In genomic region chr15:66619152-66619903, GRCh38 we compare ENCODE assay signal across 8 cellular contexts. TPM values are rescaled to one million over a fixed set of nuclear protein-coding genes. Genes with fewer than 3 reads are reported as not detected.
DNase-seq lines count a peak whose midpoint lies in the region; ATAC-seq and TF ChIP-seq lines count a peak whose summit lies in the region.

No MANE protein-coding gene starts in this region.

- H3K4me3 ChIP-seq in A673 (ENCODE audit: low read depth, low read length, poor library complexity, severe bottlenecking) = no peak overlapping the region
- H3K4me3 ChIP-seq in naive thymus-derived CD4-positive, alpha-beta T cell (ENCODE audit: low read length) = no peak overlapping the region
- no peak overlapping the region for H3K4me3 ChIP-seq in tibial artery

- POLR2A ChIA-PET in A673 (lab: Charles Lee; ENCODE audit: low non-redundant PET) = interaction anchor here (0.6 kb wide), 1 partner anchor 88 kb away, joined by 4 read pairs; no protein-coding TSS in a partner anchor
- POLR2A ChIA-PET in naive thymus-derived CD4-positive, alpha-beta T cell (lab: Charles Lee) = interaction anchor here (0.8 kb wide), 1 partner anchor 73 kb away, joined by 3 read pairs; no protein-coding TSS in a partner anchor

- no TSS peak for BruUV-seq in A673 (replicated peaks; lab: Mats Ljungman, UMichigan)

- H3K27me3 ChIP-seq in A673 (replicated peaks; ENCODE audit: insufficient read depth, low read depth, low read length, poor library complexity) (no peaks in the 10 kb centered on the region), tibial artery (no peaks in the 10 kb centered on the region)
- H3K27me3 ChIP-seq in naive thymus-derived CD4-positive, alpha-beta T cell (ENCODE audit: control insufficient read depth in 2 of 2, insufficient read depth in 2 of 2, low read length in 2 of 2) = peaks cover 0 to 15% of the 10 kb centered on the region in 2 donors

- peaks cover 23 to 33% (median 32%) of the 10 kb centered on the region in 5 donors for H3K27me3 Mint-ChIP-seq in naive thymus-derived CD4-positive, alpha-beta T cell
- H3K27me3 Mint-ChIP-seq in stimulated activated memory B cell treated with anti-CD40 and anti-IgM and Interleukin-4, amounts not matched to agents 10 μg/mL and 1 μg/mL and 100 μg/mL, for 72 hours = peaks cover 37% of the 10 kb centered on the region

- H3K27ac ChIP-seq in A673 (ENCODE audit: low read depth, low read length, poor library complexity, severe bottlenecking) (no peak overlapping the region), tibial artery (peak overlapping the region; percentile 80)
- no peak overlapping the region for H3K27ac ChIP-seq in naive thymus-derived CD4-positive, alpha-beta T cell (ENCODE audit: low read depth, low read length)

- peaks cover 31% of the 10 kb centered on the region for H3K4me1 ChIP-seq in A673 (ENCODE audit: insufficient read depth, low read length, poor library complexity, severe bottlenecking)
- no peaks in the 10 kb centered on the region for H3K4me1 ChIP-seq in naive thymus-derived CD4-positive, alpha-beta T cell (ENCODE audit: control insufficient read depth in 2 of 2, insufficient read depth in 2 of 2, low read length in 2 of 2)
- H3K4me1 ChIP-seq in tibial artery = peaks cover 0 to 65% (median 51%) of the 10 kb centered on the region in 4 donors

- H3K4me1 Mint-ChIP-seq in naive thymus-derived CD4-positive, alpha-beta T cell = peaks cover 0 to 21% (median 5%) of the 10 kb centered on the region in 7 donors
- H3K4me1 Mint-ChIP-seq in stimulated activated memory B cell treated with anti-CD40 and anti-IgM and Interleukin-4, amounts not matched to agents 10 μg/mL and 1 μg/mL and 100 μg/mL, for 72 hours = peaks cover 34% of the 10 kb centered on the region

- H3K36me3 Mint-ChIP-seq in naive thymus-derived CD4-positive, alpha-beta T cell = peaks cover 0 to 5% (median 0%) of the 10 kb centered on the region in 5 donors
- no peaks in the 10 kb centered on the region for H3K36me3 Mint-ChIP-seq in stimulated activated memory B cell treated with anti-CD40 and anti-IgM and Interleukin-4, amounts not matched to agents 10 μg/mL and 1 μg/mL and 100 μg/mL, for 72 hours

- H3K36me3 ChIP-seq in A673 (ENCODE audit: insufficient read depth, low read length, poor library complexity, severe bottlenecking) (no peaks in the 10 kb centered on the region), tibial artery (no peaks in the 10 kb centered on the region)
- H3K36me3 ChIP-seq in naive thymus-derived CD4-positive, alpha-beta T cell (ENCODE audit: control insufficient read depth in 2 of 3, insufficient read depth in 3 of 3, low read length in 3 of 3) = no peaks in the 10 kb centered on the region

- intact Hi-C loops in A673 (cut with micrococcal nuclease; ENCODE audit: unreplicated experiment) = loop anchor here (1.0 to 5.0 kb wide), 3 partner anchors 83 to 233 kb away; partner anchors contain the start of gene SMAD6
- intact Hi-C loops in naive thymus-derived CD4-positive, alpha-beta T cell (cut with micrococcal nuclease) = loop anchor here (1.0 to 5.0 kb wide), 4 partner anchors 82 to 232 kb away; partner anchors contain the start of gene SMAD6 (in 1 of the 2)
- intact Hi-C loops in tibial artery (cut with DNase I; ENCODE audit: low total_unique reads) = loop anchor here (1.0 to 5.0 kb wide), 3 partner anchors 83 to 233 kb away; partner anchors contain the start of gene SMAD6

- DNase-seq in A673 (ENCODE audit: low spot score) (peak; percentile 69), GM10266 (ENCODE audit: extremely low spot score) (peak; percentile 76), NCI-H526 (lab: John Stamatoyannopoulos, UW) (peak; percentile 20 to 76), fibroblast of gingiva (ENCODE audit: low read depth) (peak; percentile 61), tibial artery (peak; percentile 80 to 88)
- peak; percentile 70 for DNase-seq in activated CD8-positive, alpha-beta memory T cell treated with anti-CD3 and anti-CD28 coated beads for 24 hours
- peak in 8 of 9 donors; percentile 3 to 56 (median 32) for DNase-seq in naive thymus-derived CD4-positive, alpha-beta T cell

- ATAC-seq in naive thymus-derived CD4-positive, alpha-beta T cell = peak; percentile 56
- ATAC-seq in stimulated activated memory B cell treated with anti-CD40 and anti-IgM and Interleukin-4, amounts not matched to agents 10 μg/mL and 1 μg/mL and 100 μg/mL, for 72 hours = no peak

- no peaks in the 10 kb centered on the region for H3K9me3 Mint-ChIP-seq in naive thymus-derived CD4-positive, alpha-beta T cell
- H3K9me3 Mint-ChIP-seq in stimulated activated memory B cell treated with anti-CD40 and anti-IgM and Interleukin-4, amounts not matched to agents 10 μg/mL and 1 μg/mL and 100 μg/mL, for 72 hours = no peaks in the 10 kb centered on the region

- TF ChIP-seq CTCF in A673 (conservative IDR thresholded peaks at IDR 0.05; ENCODE audit: low read depth, low read length) = peak; percentile 84
- TF ChIP-seq CTCF in GM10266 (IDR thresholded peaks at IDR 0.05; ENCODE audit: control insufficient read depth, insufficient read depth, low read depth, missing control alignments) = peak; percentile 80
- peak; percentile 91 to 96 for TF ChIP-seq CTCF in tibial artery (IDR thresholded peaks at IDR 0.05)

- CTCF ChIA-PET in A673 (lab: Charles Lee) = interaction anchor here (0.5 to 1.2 kb wide), 8 partner anchors 79 to 244 kb away, joined by 3 to 13 read pairs (median 4); no protein-coding TSS in a partner anchor
- CTCF ChIA-PET in naive thymus-derived CD4-positive, alpha-beta T cell (lab: Charles Lee) = interaction anchor here (0.6 to 2.4 kb wide), 14 partner anchors 10 to 963 kb away, joined by 3 to 19 read pairs (median 3); partner anchors contain the start of gene SMAD6

- H3K4me3 Mint-ChIP-seq in naive thymus-derived CD4-positive, alpha-beta T cell = no peak overlapping the region
- no peak overlapping the region for H3K4me3 Mint-ChIP-seq in stimulated activated memory B cell treated with anti-CD40 and anti-IgM and Interleukin-4, amounts not matched to agents 10 μg/mL and 1 μg/mL and 100 μg/mL, for 72 hours

- H3K27ac Mint-ChIP-seq in naive thymus-derived CD4-positive, alpha-beta T cell = no peak overlapping the region
- no peak overlapping the region for H3K27ac Mint-ChIP-seq in stimulated activated memory B cell treated with anti-CD40 and anti-IgM and Interleukin-4, amounts not matched to agents 10 μg/mL and 1 μg/mL and 100 μg/mL, for 72 hours

- H3K9me3 ChIP-seq in A673 (ENCODE audit: low read depth, low read length, poor library complexity, severe bottlenecking) (no peaks in the 10 kb centered on the region), tibial artery (no peaks in the 10 kb centered on the region)
- H3K9me3 ChIP-seq in naive thymus-derived CD4-positive, alpha-beta T cell (ENCODE audit: control insufficient read depth in 2 of 3, low read length in 3 of 3) = no peaks in the 10 kb centered on the region

RNA-seq across cellular contexts. Expression of gene LCTL, which starts 53.5 kb away (rescaled TPM):
- total RNA-seq in A673 (2021) = not detected in 2 replicates
- total RNA-seq in naive thymus-derived CD4-positive, alpha-beta T cell = not detected
- not detected for polyA plus RNA-seq in naive thymus-derived CD4-positive, alpha-beta T cell

Comparison
In these comparisons a context has a peak if more than half of its experiments do, and no peak if none do; other contexts are left out.
1. DNase-seq: peak in every context shown above with its lines; median percentile 84 in tibial artery; 76 in GM10266; 70 in activated CD8-positive, alpha-beta memory T cell treated with anti-CD3 and anti-CD28 coated beads for 24 hours; 69 in A673; 61 in fibroblast of gingiva; 48 in NCI-H526; 32 in naive thymus-derived CD4-positive, alpha-beta T cell.
2. H3K27ac ChIP-seq: peak in tibial artery (2 of 2); none in A673 (single experiment) and naive thymus-derived CD4-positive, alpha-beta T cell (single experiment).
3. Peak in every context shown above with its lines, with median percentiles within 50 percentile points of each other: CTCF ChIP-seq.